In the genomic region with DNA sequence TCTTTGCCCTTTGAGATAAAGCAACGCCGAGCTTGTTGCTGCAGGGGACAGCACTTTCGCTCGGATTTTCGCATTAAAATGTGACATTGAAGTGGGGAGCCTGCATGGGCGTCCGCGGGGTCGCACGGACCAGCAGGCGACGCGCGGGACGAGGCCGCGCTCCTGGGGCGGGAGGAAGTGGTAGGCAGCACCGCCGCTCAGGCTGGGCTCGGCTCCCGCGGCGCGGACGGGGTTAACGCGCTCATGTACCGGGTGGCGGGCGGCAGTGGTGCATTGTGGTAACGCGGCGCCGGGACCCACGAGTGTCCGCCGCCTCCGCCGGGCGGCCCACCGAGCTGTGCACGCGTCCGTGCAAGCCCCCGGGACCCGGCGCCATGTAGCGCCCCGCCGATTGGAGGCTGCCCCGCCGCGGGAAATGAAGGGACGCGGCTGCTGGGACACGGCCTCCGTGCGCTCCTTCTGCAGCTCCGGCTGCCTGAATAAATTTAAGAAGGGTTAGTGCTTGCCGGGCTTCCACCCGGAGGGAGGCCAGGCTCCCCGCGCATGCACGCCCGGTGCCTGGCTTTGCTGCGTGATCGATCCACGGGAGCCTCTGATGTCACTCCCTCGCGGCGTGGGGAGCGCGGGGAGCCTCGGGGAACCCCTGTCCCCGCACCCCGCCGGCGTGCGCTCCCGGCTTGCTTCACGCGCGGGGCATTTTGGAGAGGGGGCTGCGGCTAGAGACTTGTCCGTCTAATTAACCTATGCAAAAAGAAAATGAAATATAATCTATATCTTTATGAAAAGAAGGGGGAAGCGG, we compare ENCODE assay signal across 8 cellular contexts.
DNase-seq lines count a peak whose midpoint lies in the region; ATAC-seq and TF ChIP-seq lines count a peak whose summit lies in the region.

No MANE protein-coding gene starts in this region.

- DNase-seq in HEK293T (ENCODE audit: extremely low spot score) = peak; percentile 70
- no peak for DNase-seq in heart right ventricle
- no peak for DNase-seq in retinal pigment epithelial cell (ENCODE audit: low read depth)
- no peak for DNase-seq in NCI-H524 (lab: John Stamatoyannopoulos, UW)

- peaks cover 2% of the 10 kb centered on the region for H3K36me3 Mint-ChIP-seq in activated naive CD4-positive, alpha-beta T cell treated with anti-CD3 and anti-CD28 coated beads, Interleukin-2, amount 50 U/mL, for 24 hours

- H3K9me3 ChIP-seq in heart right ventricle = no peaks in the 10 kb centered on the region

- H3K4me1 ChIP-seq in heart right ventricle = peaks cover 0 to 14% (median 10%) of the 10 kb centered on the region in 9 donors

- peaks cover 0 to 52% (median 40%) of the 10 kb centered on the region in 7 donors for H3K27me3 ChIP-seq in heart right ventricle

- peak overlapping the region; percentile 62 for H3K4me3 Mint-ChIP-seq in activated naive CD4-positive, alpha-beta T cell treated with anti-CD3 and anti-CD28 coated beads, Interleukin-2, amount 50 U/mL, for 24 hours

- H3K27ac Mint-ChIP-seq in activated naive CD4-positive, alpha-beta T cell treated with anti-CD3 and anti-CD28 coated beads, Interleukin-2, amount 50 U/mL, for 24 hours = no peak overlapping the region

- CTCF ChIA-PET in HEK293T (lab: Yijun Ruan, JAX) = no interaction called here

- no peak overlapping the region for H3K27ac ChIP-seq in heart right ventricle

- no peak for TF ChIP-seq CTCF in heart right ventricle (IDR thresholded peaks at IDR 0.05)
- TF ChIP-seq CTCF in retinal pigment epithelial cell (conservative IDR thresholded peaks at IDR 0.05; ENCODE audit: low read depth, low read length) = no peak

- 5 to 8% methylated on average over 87 of the region's 87 CpGs for WGBS in heart right ventricle, 2 donors

- no peaks in the 10 kb centered on the region for H3K9me3 Mint-ChIP-seq in activated naive CD4-positive, alpha-beta T cell treated with anti-CD3 and anti-CD28 coated beads, Interleukin-2, amount 50 U/mL, for 24 hours

- ATAC-seq in heart right ventricle = peak in 7 of 8 donors; percentile 42 to 71 (median 53)
- no peak for ATAC-seq in HG03095 (IDR thresholded peaks at IDR 0.05; ENCODE audit: unreplicated experiment)
- no peak for ATAC-seq in HG02885 (IDR thresholded peaks at IDR 0.05; ENCODE audit: poor library complexity, unreplicated experiment)
- no peak for ATAC-seq in HG03378 (IDR thresholded peaks at IDR 0.05; ENCODE audit: unreplicated experiment)

- POLR2A ChIA-PET in HEK293T (lab: Yijun Ruan, JAX) = no interaction called here

- H3K4me1 Mint-ChIP-seq in activated naive CD4-positive, alpha-beta T cell treated with anti-CD3 and anti-CD28 coated beads, Interleukin-2, amount 50 U/mL, for 24 hours = peaks cover 9% of the 10 kb centered on the region

- H3K4me3 ChIP-seq in heart right ventricle (peak overlapping the region; percentile 27 to 57 (median 50)), retinal pigment epithelial cell (ENCODE audit: low read length) (peak overlapping the region; percentile 47)

- intact Hi-C loops in heart right ventricle (cut with DNase I) = no loop called here

- H3K36me3 ChIP-seq in heart right ventricle = no peaks in the 10 kb centered on the region

- H3K27me3 Mint-ChIP-seq in activated naive CD4-positive, alpha-beta T cell treated with anti-CD3 and anti-CD28 coated beads, Interleukin-2, amount 50 U/mL, for 24 hours = peaks cover 29% of the 10 kb centered on the region

TF ChIP-seq in HEK293T, 16 proteins besides CTCF, POLR2A, EP300 and RAD21:
- TF ChIP-seq FOXA1 (IDR thresholded peaks at IDR 0.05) (no peak), ELF4 (IDR thresholded peaks at IDR 0.05) (no peak), FOXK2 (IDR thresholded peaks at IDR 0.05) (no peak), ZNF384 (IDR thresholded peaks at IDR 0.05) (no peak), FOXM1 (IDR thresholded peaks at IDR 0.05; ENCODE audit: borderline replicate concordance) (no peak), HDGF (IDR thresholded peaks at IDR 0.05; ENCODE audit: borderline replicate concordance) (no peak), TARDBP (IDR thresholded peaks at IDR 0.05) (no peak; the same call in 1 of the 2 replicates), L3MBTL2 (conservative IDR thresholded peaks at IDR 0.05) (peak; percentile 46; the same call in 1 of the 2 replicates)

Comparison
In these comparisons a context has a peak if more than half of its experiments do, and no peak if none do; other contexts are left out.
1. ATAC-seq: peak in heart right ventricle (7 of 8); none in HG03095 (single experiment), HG02885 (single experiment) and HG03378 (single experiment).